In genomic region chr20:20267685-20268429, GRCh38 we compare ENCODE assay signal across 20 cellular contexts.
DNase-seq lines count a peak whose midpoint lies in the region; ATAC-seq and TF ChIP-seq lines count a peak whose summit lies in the region.
"Had no signal": no experiment of that assay in that cellular context is flagged by ENCODE, and none has a peak within 500 bp of the region (broad histone marks: within the 10 kb centered on the region; RNA-seq: fewer than 3 reads in every experiment).

No MANE protein-coding gene starts in this region.

- 89 to 93% methylated on average over 11 to 14 of the region's 14 CpGs for WGBS in endodermal cell (ENCODE audit: insufficient coverage in 1 of 2, insufficient read length in 1 of 2), 2 experiments
- WGBS in mammary epithelial cell (ENCODE audit: low coverage, missing lambda C conversion rate) = 83% methylated on average over 12 of the region's 14 CpGs

- no peaks in the 10 kb centered on the region for H3K79me2 ChIP-seq in mammary epithelial cell (ENCODE audit: insufficient read depth, low read length)

- no peak overlapping the region for H3K4me2 ChIP-seq in mammary epithelial cell (ENCODE audit: insufficient read depth, low read depth, low read length)
- H3K4me2 ChIP-seq: BLaER1 had no signal

- DNase-seq in COLO668 (lab: John Stamatoyannopoulos, UW; ENCODE audit: unreplicated experiment) (peak; percentile 79), MV-4-11 (lab: John Stamatoyannopoulos, UW) (peak; percentile 54), NCI-H69 (lab: John Stamatoyannopoulos, UW) (peak; percentile 98), endodermal cell (peak; percentile 64), AG08396 (ENCODE audit: low spot score) (no peak), mammary epithelial cell (no peak)
- DNase-seq: activated CD4-positive, alpha-beta T cell treated with anti-CD3 and anti-CD28 coated beads for 4 hours; colonic mucosa; GF-D8; HCEC 1CT; natural killer cell; right lobe of liver; stimulated activated naive CD4-positive, alpha-beta T cell; T-helper 2 cell had no signal

- CTCF ChIA-PET in mammary epithelial cell (lab: Charles Lee; ENCODE audit: low non-redundant PET) = no interaction called here

- in situ Hi-C loops in mammary epithelial cell (cut with MboI; ENCODE audit: low sequenced_read_pairs in 2 of 2) = no loop called here

- ATAC-seq in HG03460 (IDR thresholded peaks at IDR 0.05; ENCODE audit: unreplicated experiment) (no peak), HG02763 (IDR thresholded peaks at IDR 0.05; ENCODE audit: unreplicated experiment) (no peak)
- ATAC-seq: esophagus mucosa, left lobe of liver, natural killer cell had no signal

- H3K36me3 ChIP-seq in endodermal cell (ENCODE audit: control insufficient read depth, insufficient read depth, low read length) (no peaks in the 10 kb centered on the region), mammary epithelial cell (ENCODE audit: insufficient read depth, low read length) (no peaks in the 10 kb centered on the region)
- H3K36me3 ChIP-seq: BLaER1, colonic mucosa, right lobe of liver had no signal

- no peak overlapping the region for H3K4me3 ChIP-seq in endodermal cell (ENCODE audit: low read length)
- H3K4me3 ChIP-seq in mammary epithelial cell (replicated peaks in 1 of 3; ENCODE audit: insufficient read depth in 1 of 3, low read depth in 2 of 3, low read length in 3 of 3) = no peak overlapping the region
- H3K4me3 ChIP-seq: BLaER1, colonic mucosa, heart right ventricle, right lobe of liver had no signal

- H3K4me1 Mint-ChIP-seq in endodermal cell = no peaks in the 10 kb centered on the region
- H3K4me1 Mint-ChIP-seq: natural killer cell had no signal

- no peaks in the 10 kb centered on the region for H3K36me3 Mint-ChIP-seq in endodermal cell (ENCODE audit: low read depth)
- H3K36me3 Mint-ChIP-seq: natural killer cell had no signal

- H3K4me3 Mint-ChIP-seq in endodermal cell = no peak overlapping the region
- H3K4me3 Mint-ChIP-seq: natural killer cell had no signal

- no peak overlapping the region for H3K27ac ChIP-seq in endodermal cell (ENCODE audit: low read depth, low read length)
- no peak overlapping the region for H3K27ac ChIP-seq in mammary epithelial cell (ENCODE audit: insufficient read depth, low read depth, low read length)
- H3K27ac ChIP-seq: BLaER1, colonic mucosa, right lobe of liver had no signal

- H3K27me3 ChIP-seq in endodermal cell (ENCODE audit: control insufficient read depth, insufficient read depth, low read length, poor library complexity, severe bottlenecking) (no peaks in the 10 kb centered on the region), mammary epithelial cell (ENCODE audit: insufficient read depth, low read length) (no peaks in the 10 kb centered on the region)
- H3K27me3 ChIP-seq: BLaER1, colonic mucosa, heart right ventricle, right lobe of liver had no signal

- no peaks in the 10 kb centered on the region for H3K9me3 Mint-ChIP-seq in endodermal cell
- H3K9me3 Mint-ChIP-seq: natural killer cell had no signal

- no TSS peak for BruUV-seq in mammary epithelial cell (replicated peaks; lab: Mats Ljungman, UMichigan)

- no peaks in the 10 kb centered on the region for H4K20me1 ChIP-seq in mammary epithelial cell (ENCODE audit: insufficient read depth, low read length)
- H4K20me1 ChIP-seq: BLaER1 had no signal

- H3K9ac ChIP-seq in endodermal cell (ENCODE audit: extremely low read depth, low read length, poor library complexity, severe bottlenecking) (no peak overlapping the region), mammary epithelial cell (ENCODE audit: insufficient read depth, low read length) (no peak overlapping the region)
- H3K9ac ChIP-seq: BLaER1 had no signal

- H3K9me3 ChIP-seq in endodermal cell (ENCODE audit: control insufficient read depth, low read length) (no peaks in the 10 kb centered on the region), mammary epithelial cell (replicated peaks; ENCODE audit: insufficient read depth, low read length) (no peaks in the 10 kb centered on the region)
- H3K9me3 ChIP-seq: BLaER1, colonic mucosa, heart right ventricle, right lobe of liver had no signal

- intact Hi-C loops in mammary epithelial cell (cut with micrococcal nuclease) = no loop called here

- no peak overlapping the region for H2AFZ ChIP-seq in mammary epithelial cell (ENCODE audit: low read depth, low read length)

- TF ChIP-seq CTCF in endodermal cell (conservative IDR thresholded peaks at IDR 0.05) = no peak
- TF ChIP-seq CTCF in mammary epithelial cell (conservative IDR thresholded peaks at IDR 0.05 in 1 of 2, IDR thresholded peaks at IDR 0.05 in 1 of 2; ENCODE audit: extremely low read depth in 1 of 2, insufficient read depth in 1 of 2, low read depth in 1 of 2, low read length in 2 of 2) = no peak

- dilution Hi-C loops in mammary epithelial cell (cut with HindIII; ENCODE audit: low sequenced_read_pairs) = no loop called here

- no peaks in the 10 kb centered on the region for H3K4me1 ChIP-seq in endodermal cell (ENCODE audit: control insufficient read depth, insufficient read depth, low read length)
- no peaks in the 10 kb centered on the region for H3K4me1 ChIP-seq in mammary epithelial cell (ENCODE audit: insufficient read depth, low read length)
- H3K4me1 ChIP-seq: BLaER1, colonic mucosa, right lobe of liver had no signal

- H3K27ac Mint-ChIP-seq in endodermal cell = no peak overlapping the region
- H3K27ac Mint-ChIP-seq: natural killer cell had no signal

- H3K27me3 Mint-ChIP-seq in endodermal cell (ENCODE audit: insufficient read depth) = no peaks in the 10 kb centered on the region

Comparison
In these comparisons a context has a peak if more than half of its experiments do, and no peak if none do; other contexts are left out.
1. DNase-seq: peak in COLO668 (single experiment), MV-4-11 (single experiment), NCI-H69 (single experiment) and endodermal cell (single experiment); none in AG08396 (single experiment) and mammary epithelial cell (single experiment).